1 cellular context compared by ENCODE assay signal in the genomic region with DNA sequence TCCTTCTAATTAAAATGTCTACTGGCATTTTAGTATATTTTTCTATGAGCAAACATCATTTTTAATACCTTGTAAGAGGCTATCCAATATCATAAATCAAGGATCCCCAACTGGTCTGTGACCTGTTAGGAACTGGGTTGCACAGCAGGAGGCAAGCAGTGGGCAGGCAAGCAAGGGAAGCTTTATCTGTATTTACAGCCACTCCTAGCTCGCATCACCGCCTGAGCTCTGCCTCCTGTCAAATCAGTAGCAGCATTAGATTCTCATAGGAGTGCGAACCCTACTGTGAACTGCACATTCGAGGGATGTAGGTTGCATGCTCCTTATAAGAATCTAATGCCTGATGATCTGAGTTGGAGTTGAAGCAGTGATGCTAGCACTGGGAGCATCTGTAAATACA.
TF ChIP-seq lines count a peak whose summit lies in the region.

No MANE protein-coding gene starts in this region.

TF ChIP-seq in K562, 482 proteins besides CTCF, POLR2A, EP300 and RAD21 (continued from another document and continues in another):
- TF ChIP-seq, protein P1, sequence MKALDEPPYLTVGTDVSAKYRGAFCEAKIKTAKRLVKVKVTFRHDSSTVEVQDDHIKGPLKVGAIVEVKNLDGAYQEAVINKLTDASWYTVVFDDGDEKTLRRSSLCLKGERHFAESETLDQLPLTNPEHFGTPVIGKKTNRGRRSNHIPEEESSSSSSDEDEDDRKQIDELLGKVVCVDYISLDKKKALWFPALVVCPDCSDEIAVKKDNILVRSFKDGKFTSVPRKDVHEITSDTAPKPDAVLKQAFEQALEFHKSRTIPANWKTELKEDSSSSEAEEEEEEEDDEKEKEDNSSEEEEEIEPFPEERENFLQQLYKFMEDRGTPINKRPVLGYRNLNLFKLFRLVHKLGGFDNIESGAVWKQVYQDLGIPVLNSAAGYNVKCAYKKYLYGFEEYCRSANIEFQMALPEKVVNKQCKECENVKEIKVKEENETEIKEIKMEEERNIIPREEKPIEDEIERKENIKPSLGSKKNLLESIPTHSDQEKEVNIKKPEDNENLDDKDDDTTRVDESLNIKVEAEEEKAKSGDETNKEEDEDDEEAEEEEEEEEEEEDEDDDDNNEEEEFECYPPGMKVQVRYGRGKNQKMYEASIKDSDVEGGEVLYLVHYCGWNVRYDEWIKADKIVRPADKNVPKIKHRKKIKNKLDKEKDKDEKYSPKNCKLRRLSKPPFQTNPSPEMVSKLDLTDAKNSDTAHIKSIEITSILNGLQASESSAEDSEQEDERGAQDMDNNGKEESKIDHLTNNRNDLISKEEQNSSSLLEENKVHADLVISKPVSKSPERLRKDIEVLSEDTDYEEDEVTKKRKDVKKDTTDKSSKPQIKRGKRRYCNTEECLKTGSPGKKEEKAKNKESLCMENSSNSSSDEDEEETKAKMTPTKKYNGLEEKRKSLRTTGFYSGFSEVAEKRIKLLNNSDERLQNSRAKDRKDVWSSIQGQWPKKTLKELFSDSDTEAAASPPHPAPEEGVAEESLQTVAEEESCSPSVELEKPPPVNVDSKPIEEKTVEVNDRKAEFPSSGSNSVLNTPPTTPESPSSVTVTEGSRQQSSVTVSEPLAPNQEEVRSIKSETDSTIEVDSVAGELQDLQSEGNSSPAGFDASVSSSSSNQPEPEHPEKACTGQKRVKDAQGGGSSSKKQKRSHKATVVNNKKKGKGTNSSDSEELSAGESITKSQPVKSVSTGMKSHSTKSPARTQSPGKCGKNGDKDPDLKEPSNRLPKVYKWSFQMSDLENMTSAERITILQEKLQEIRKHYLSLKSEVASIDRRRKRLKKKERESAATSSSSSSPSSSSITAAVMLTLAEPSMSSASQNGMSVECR (CRISPR knock-in tag; IDR thresholded peaks at IDR 0.05) = no peak
- TF ChIP-seq, protein P2, sequence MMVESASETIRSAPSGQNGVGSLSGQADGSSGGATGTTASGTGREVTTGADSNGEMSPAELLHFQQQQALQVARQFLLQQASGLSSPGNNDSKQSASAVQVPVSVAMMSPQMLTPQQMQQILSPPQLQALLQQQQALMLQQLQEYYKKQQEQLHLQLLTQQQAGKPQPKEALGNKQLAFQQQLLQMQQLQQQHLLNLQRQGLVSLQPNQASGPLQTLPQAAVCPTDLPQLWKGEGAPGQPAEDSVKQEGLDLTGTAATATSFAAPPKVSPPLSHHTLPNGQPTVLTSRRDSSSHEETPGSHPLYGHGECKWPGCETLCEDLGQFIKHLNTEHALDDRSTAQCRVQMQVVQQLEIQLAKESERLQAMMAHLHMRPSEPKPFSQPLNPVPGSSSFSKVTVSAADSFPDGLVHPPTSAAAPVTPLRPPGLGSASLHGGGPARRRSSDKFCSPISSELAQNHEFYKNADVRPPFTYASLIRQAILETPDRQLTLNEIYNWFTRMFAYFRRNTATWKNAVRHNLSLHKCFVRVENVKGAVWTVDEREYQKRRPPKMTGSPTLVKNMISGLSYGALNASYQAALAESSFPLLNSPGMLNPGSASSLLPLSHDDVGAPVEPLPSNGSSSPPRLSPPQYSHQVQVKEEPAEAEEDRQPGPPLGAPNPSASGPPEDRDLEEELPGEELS (CRISPR knock-in tag; IDR thresholded peaks at IDR 0.05; ENCODE audit: borderline replicate concordance) = no peak
- TF ChIP-seq KLF16 (IDR thresholded peaks at IDR 0.05) (no peak), PTRF (tag; IDR thresholded peaks at IDR 0.05) (no peak), TAL1 (IDR thresholded peaks at IDR 0.05) (peak; percentile 15; the same call in 1 of the 2 replicates), CBFA2T3 (IDR thresholded peaks at IDR 0.05) (peak; percentile 83), CBFA2T2 (conservative IDR thresholded peaks at IDR 0.05) (peak; percentile 63), NR3C1 (CRISPR knock-in tag; IDR thresholded peaks at IDR 0.05) (no peak), DIDO1 (tag; IDR thresholded peaks at IDR 0.05; ENCODE audit: low read depth) (no peak), TFAM (CRISPR knock-in tag; conservative IDR thresholded peaks at IDR 0.05) (no peak), DPF2 (IDR thresholded peaks at IDR 0.05) (peak; percentile 44; the same call in 1 of the 2 replicates), CTBP1 (IDR thresholded peaks at IDR 0.05; ENCODE audit: borderline replicate concordance) (0 out of 2 replicates have a peak, but pooled peaks have one; percentile 44), PKNOX1 (IDR thresholded peaks at IDR 0.05) (peak; percentile 74), IRF9 (tag; IDR thresholded peaks at IDR 0.05) (no peak), NCOR1 (IDR thresholded peaks at IDR 0.05) (peak; percentile 32; the same call in 1 of the 2 replicates), TEAD4 (IDR thresholded peaks at IDR 0.05; ENCODE audit: low read length) (peak; percentile 35; the same call in 1 of the 2 replicates), TEAD4 (CRISPR knock-in tag; IDR thresholded peaks at IDR 0.05; ENCODE audit: borderline replicate concordance) (no peak), RCOR1 (IDR thresholded peaks at IDR 0.05; ENCODE audit: borderline replicate concordance in 1 of 2, low read depth in 2 of 2, low read length in 2 of 2) (peak; percentile 47 to 77; a peak in 2 of 4 replicates), ZBTB5 (IDR thresholded peaks at IDR 0.05) (peak; percentile 50; the same call in 1 of the 2 replicates), POU5F1 (IDR thresholded peaks at IDR 0.05; ENCODE audit: borderline replicate concordance, low read depth, low read length, partially characterized antibody) (no peak), MEIS2 (IDR thresholded peaks at IDR 0.05; ENCODE audit: partially characterized antibody) (peak; percentile 82), THAP12 (CRISPR knock-in tag; IDR thresholded peaks at IDR 0.05) (no peak), ZNF121 (CRISPR knock-in tag; conservative IDR thresholded peaks at IDR 0.05) (no peak)
- TF ChIP-seq, protein P3, sequence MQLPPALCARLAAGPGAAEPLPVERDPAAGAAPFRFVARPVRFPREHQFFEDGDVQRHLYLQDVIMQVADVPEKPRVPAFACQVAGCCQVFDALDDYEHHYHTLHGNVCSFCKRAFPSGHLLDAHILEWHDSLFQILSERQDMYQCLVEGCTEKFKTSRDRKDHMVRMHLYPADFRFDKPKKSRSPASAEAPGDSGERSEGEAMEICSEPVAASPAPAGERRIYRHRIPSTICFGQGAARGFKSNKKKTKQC (CRISPR knock-in tag; IDR thresholded peaks at IDR 0.05) = no peak
- TF ChIP-seq, protein P4, sequence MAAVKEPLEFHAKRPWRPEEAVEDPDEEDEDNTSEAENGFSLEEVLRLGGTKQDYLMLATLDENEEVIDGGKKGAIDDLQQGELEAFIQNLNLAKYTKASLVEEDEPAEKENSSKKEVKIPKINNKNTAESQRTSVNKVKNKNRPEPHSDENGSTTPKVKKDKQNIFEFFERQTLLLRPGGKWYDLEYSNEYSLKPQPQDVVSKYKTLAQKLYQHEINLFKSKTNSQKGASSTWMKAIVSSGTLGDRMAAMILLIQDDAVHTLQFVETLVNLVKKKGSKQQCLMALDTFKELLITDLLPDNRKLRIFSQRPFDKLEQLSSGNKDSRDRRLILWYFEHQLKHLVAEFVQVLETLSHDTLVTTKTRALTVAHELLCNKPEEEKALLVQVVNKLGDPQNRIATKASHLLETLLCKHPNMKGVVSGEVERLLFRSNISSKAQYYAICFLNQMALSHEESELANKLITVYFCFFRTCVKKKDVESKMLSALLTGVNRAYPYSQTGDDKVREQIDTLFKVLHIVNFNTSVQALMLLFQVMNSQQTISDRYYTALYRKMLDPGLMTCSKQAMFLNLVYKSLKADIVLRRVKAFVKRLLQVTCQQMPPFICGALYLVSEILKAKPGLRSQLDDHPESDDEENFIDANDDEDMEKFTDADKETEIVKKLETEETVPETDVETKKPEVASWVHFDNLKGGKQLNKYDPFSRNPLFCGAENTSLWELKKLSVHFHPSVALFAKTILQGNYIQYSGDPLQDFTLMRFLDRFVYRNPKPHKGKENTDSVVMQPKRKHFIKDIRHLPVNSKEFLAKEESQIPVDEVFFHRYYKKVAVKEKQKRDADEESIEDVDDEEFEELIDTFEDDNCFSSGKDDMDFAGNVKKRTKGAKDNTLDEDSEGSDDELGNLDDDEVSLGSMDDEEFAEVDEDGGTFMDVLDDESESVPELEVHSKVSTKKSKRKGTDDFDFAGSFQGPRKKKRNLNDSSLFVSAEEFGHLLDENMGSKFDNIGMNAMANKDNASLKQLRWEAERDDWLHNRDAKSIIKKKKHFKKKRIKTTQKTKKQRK (IDR thresholded peaks at IDR 0.05; ENCODE audit: borderline replicate concordance, low read depth, low read length) = no peak
- TF ChIP-seq, protein P5, sequence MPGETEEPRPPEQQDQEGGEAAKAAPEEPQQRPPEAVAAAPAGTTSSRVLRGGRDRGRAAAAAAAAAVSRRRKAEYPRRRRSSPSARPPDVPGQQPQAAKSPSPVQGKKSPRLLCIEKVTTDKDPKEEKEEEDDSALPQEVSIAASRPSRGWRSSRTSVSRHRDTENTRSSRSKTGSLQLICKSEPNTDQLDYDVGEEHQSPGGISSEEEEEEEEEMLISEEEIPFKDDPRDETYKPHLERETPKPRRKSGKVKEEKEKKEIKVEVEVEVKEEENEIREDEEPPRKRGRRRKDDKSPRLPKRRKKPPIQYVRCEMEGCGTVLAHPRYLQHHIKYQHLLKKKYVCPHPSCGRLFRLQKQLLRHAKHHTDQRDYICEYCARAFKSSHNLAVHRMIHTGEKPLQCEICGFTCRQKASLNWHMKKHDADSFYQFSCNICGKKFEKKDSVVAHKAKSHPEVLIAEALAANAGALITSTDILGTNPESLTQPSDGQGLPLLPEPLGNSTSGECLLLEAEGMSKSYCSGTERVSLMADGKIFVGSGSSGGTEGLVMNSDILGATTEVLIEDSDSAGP (CRISPR knock-in tag; IDR thresholded peaks at IDR 0.05) = no peak
- TF ChIP-seq, protein P6, sequence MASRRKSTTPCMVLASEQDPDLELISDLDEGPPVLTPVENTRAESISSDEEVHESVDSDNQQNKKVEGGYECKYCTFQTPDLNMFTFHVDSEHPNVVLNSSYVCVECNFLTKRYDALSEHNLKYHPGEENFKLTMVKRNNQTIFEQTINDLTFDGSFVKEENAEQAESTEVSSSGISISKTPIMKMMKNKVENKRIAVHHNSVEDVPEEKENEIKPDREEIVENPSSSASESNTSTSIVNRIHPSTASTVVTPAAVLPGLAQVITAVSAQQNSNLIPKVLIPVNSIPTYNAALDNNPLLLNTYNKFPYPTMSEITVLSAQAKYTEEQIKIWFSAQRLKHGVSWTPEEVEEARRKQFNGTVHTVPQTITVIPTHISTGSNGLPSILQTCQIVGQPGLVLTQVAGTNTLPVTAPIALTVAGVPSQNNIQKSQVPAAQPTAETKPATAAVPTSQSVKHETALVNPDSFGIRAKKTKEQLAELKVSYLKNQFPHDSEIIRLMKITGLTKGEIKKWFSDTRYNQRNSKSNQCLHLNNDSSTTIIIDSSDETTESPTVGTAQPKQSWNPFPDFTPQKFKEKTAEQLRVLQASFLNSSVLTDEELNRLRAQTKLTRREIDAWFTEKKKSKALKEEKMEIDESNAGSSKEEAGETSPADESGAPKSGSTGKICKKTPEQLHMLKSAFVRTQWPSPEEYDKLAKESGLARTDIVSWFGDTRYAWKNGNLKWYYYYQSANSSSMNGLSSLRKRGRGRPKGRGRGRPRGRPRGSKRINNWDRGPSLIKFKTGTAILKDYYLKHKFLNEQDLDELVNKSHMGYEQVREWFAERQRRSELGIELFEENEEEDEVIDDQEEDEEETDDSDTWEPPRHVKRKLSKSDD (conservative IDR thresholded peaks at IDR 0.05; ENCODE audit: low read length) = no peak
- TF ChIP-seq, protein P7, sequence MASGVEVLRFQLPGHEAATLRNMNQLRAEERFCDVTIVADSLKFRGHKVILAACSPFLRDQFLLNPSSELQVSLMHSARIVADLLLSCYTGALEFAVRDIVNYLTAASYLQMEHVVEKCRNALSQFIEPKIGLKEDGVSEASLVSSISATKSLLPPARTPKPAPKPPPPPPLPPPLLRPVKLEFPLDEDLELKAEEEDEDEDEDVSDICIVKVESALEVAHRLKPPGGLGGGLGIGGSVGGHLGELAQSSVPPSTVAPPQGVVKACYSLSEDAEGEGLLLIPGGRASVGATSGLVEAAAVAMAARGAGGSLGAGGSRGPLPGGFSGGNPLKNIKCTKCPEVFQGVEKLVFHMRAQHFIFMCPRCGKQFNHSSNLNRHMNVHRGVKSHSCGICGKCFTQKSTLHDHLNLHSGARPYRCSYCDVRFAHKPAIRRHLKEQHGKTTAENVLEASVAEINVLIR (CRISPR knock-in tag; IDR thresholded peaks at IDR 0.05) = no peak
